In genomic region chr12:11576104-11576503, GRCh38 we compare ENCODE assay signal across 10 cellular contexts.
DNase-seq lines count a peak whose midpoint lies in the region; FAIRE-seq and TF ChIP-seq lines count a peak whose summit lies in the region.
"Had no signal": no experiment of that assay in that cellular context is flagged by ENCODE, and none has a peak within 500 bp of the region (broad histone marks: within the 10 kb centered on the region; RNA-seq: fewer than 3 reads in every experiment).

No MANE protein-coding gene starts in this region.

- no peaks in the 10 kb centered on the region for H4K20me1 ChIP-seq in fibroblast of lung (ENCODE audit: control insufficient read depth, extremely low read depth, insufficient read depth, low read length)

- no peak overlapping the region for H2AFZ ChIP-seq in fibroblast of lung (ENCODE audit: low read length)

- TF ChIP-seq CTCF in A673 (conservative IDR thresholded peaks at IDR 0.05; ENCODE audit: low read depth, low read length) (no peak), fibroblast of lung (conservative IDR thresholded peaks at IDR 0.05 in 1 of 2, IDR thresholded peaks at IDR 0.05 in 1 of 2; ENCODE audit: low read depth in 1 of 2, low read length in 2 of 2) (no peak)

- H3K4me1 ChIP-seq in A673 (ENCODE audit: insufficient read depth, low read length, poor library complexity, severe bottlenecking) (peaks cover 19% of the 10 kb centered on the region), fibroblast of lung (ENCODE audit: control insufficient read depth, extremely low read depth, insufficient read depth, low read length) (peaks cover 7% of the 10 kb centered on the region)

- no peak overlapping the region for H3K9ac ChIP-seq in fibroblast of lung (ENCODE audit: insufficient read depth, low read length)

- H3K27ac ChIP-seq in A673 (ENCODE audit: low read depth, low read length, poor library complexity, severe bottlenecking) = no peak overlapping the region
- no peak overlapping the region for H3K27ac ChIP-seq in fibroblast of lung (ENCODE audit: insufficient read depth, low read length)

- no peaks in the 10 kb centered on the region for H3K79me2 ChIP-seq in fibroblast of lung (ENCODE audit: control insufficient read depth, insufficient read depth, low read length)

- H3K36me3 ChIP-seq in A673 (ENCODE audit: insufficient read depth, low read length, poor library complexity, severe bottlenecking) (no peaks in the 10 kb centered on the region), fibroblast of lung (ENCODE audit: control insufficient read depth, insufficient read depth, low read length) (no peaks in the 10 kb centered on the region)

- H3K9me3 ChIP-seq in A673 (ENCODE audit: low read depth, low read length, poor library complexity, severe bottlenecking) = peaks cover 10% of the 10 kb centered on the region
- no peaks in the 10 kb centered on the region for H3K9me3 ChIP-seq in fibroblast of lung (ENCODE audit: control insufficient read depth, insufficient read depth, low read depth, low read length)

- no peak overlapping the region for H3K4me2 ChIP-seq in fibroblast of lung (ENCODE audit: extremely low read depth, insufficient read depth, low read length)

- H3K27me3 ChIP-seq in A673 (replicated peaks; ENCODE audit: insufficient read depth, low read depth, low read length, poor library complexity) (no peaks in the 10 kb centered on the region), fibroblast of lung (ENCODE audit: control insufficient read depth, insufficient read depth, low read length) (no peaks in the 10 kb centered on the region)

- intact Hi-C loops in A673 (cut with micrococcal nuclease; ENCODE audit: unreplicated experiment) (no loop called here), posterior cingulate gyrus (cut with DNase I) (no loop called here)

- FAIRE-seq in GM18507 (lab: Jason Lieb, UNC) = peak; percentile 91
- FAIRE-seq: D721Med had no signal

- BruUV-seq in A673 (replicated peaks; lab: Mats Ljungman, UMichigan) = no TSS peak

- CTCF ChIA-PET in A673 (lab: Charles Lee) = no interaction called here

- POLR2A ChIA-PET in A673 (lab: Charles Lee; ENCODE audit: low non-redundant PET) = no interaction called here

- DNase-seq in A673 (ENCODE audit: low spot score) (peak; percentile 35), GM18507 (ENCODE audit: extremely low spot score, insufficient read length, low read depth) (no peak), NOMO-1 treated with dmso at 0.1 percent for 144 hours (lab: John Stamatoyannopoulos, UW; ENCODE audit: unreplicated experiment) (peak; percentile 2), fibroblast of lung (ENCODE audit: low read depth in 2 of 2) (peak; percentile 23 to 77), NCI-H82 treated with DMSO at 0.1 percent for 48 hours (lab: John Stamatoyannopoulos, UW; ENCODE audit: unreplicated experiment) (no peak), posterior cingulate gyrus (no peak), NCI-H2196 (lab: John Stamatoyannopoulos, UW; ENCODE audit: unreplicated experiment) (no peak), NCI-H446 treated with DMSO at 0.1 percent for 48 hours (lab: John Stamatoyannopoulos, UW) (no peak)
- DNase-seq: NCI-H2107 had no signal

- H3K4me3 ChIP-seq in A673 (ENCODE audit: low read depth, low read length, poor library complexity, severe bottlenecking) (no peak overlapping the region), fibroblast of lung (replicated peaks in 1 of 4; ENCODE audit: control extremely low read depth in 1 of 4, insufficient read depth in 1 of 4, low read depth in 3 of 4, low read length in 4 of 4) (no peak overlapping the region)

Comparison
In these comparisons a context has a peak if more than half of its experiments do, and no peak if none do; other contexts are left out.
1. DNase-seq: peak in A673 (single experiment), NOMO-1 treated with dmso at 0.1 percent for 144 hours (single experiment) and fibroblast of lung (2 of 2); none in GM18507 (single experiment), NCI-H82 treated with DMSO at 0.1 percent for 48 hours (single experiment), posterior cingulate gyrus (0 of 10), NCI-H2196 (single experiment) and NCI-H446 treated with DMSO at 0.1 percent for 48 hours (single experiment).